Comparison of ENCODE assay signal across 8 cellular contexts in genomic region chr4:114386637-114387233, GRCh38.
A peak's percentile ranks its signal among the peaks of the same experiment; 100 is the strongest.
DNase-seq lines count a peak whose midpoint lies in the region; ATAC-seq, FAIRE-seq and TF ChIP-seq lines count a peak whose summit lies in the region.

No MANE protein-coding gene starts in this region.

- FAIRE-seq in frontal cortex (lab: Jason Lieb, UNC): peak; percentile 96

- peak; percentile 34 for TF ChIP-seq CTCF in HFF-Myc (IDR thresholded peaks at IDR 0.05; ENCODE audit: low read depth, low read length, missing control alignments)
- peak; percentile 56 to 69 (median 61) for TF ChIP-seq CTCF in tibial nerve (IDR thresholded peaks at IDR 0.05)

- peak; percentile 32 for DNase-seq in NCI-H1105 treated with DMSO at 0.1 percent for 48 hours (lab: John Stamatoyannopoulos, UW)
- no peak for DNase-seq in NCI-H1105 (lab: John Stamatoyannopoulos, UW)
- DNase-seq in HFF-Myc (ENCODE audit: extremely low read depth, low read depth): peak; percentile 25
- DNase-seq in SK-N-DZ (ENCODE audit: low spot score): peak; percentile 22
- peak; percentile 5 to 7 for DNase-seq in frontal cortex (ENCODE audit: low spot score in 2 of 2)
- peak in 1 of 2 donors; percentile 21 for DNase-seq in tibial nerve (ENCODE audit: low spot score in 2 of 2)
- no peak for DNase-seq in immature natural killer cell

- H3K4me3 ChIP-seq in HFF-Myc (replicated peaks; ENCODE audit: low read depth, low read length) (no peak overlapping the region), tibial nerve (no peak overlapping the region)

- H3K4me1 Mint-ChIP-seq in immature natural killer cell: no peaks in the 10 kb centered on the region

- no peak overlapping the region for H3K27ac Mint-ChIP-seq in immature natural killer cell

- H3K27me3 Mint-ChIP-seq in immature natural killer cell (ENCODE audit: low read depth in 3 of 3): peaks cover 0 to 1% (median 0%) of the 10 kb centered on the region in 3 donors

- H3K9me3 Mint-ChIP-seq in immature natural killer cell: no peaks in the 10 kb centered on the region

- no peaks in the 10 kb centered on the region for H3K36me3 ChIP-seq in tibial nerve

- WGBS in tibial nerve, 2 donors: 21 to 25% methylated on average over 5 of the region's 5 CpGs

- H3K27me3 ChIP-seq in tibial nerve: no peaks in the 10 kb centered on the region

- no peak overlapping the region for H3K27ac ChIP-seq in tibial nerve

- TF ChIP-seq EP300 in tibial nerve (IDR thresholded peaks at IDR 0.05): no peak

- no peak for ATAC-seq in HG02763 (IDR thresholded peaks at IDR 0.05; ENCODE audit: unreplicated experiment)

- H3K4me1 ChIP-seq in tibial nerve: peaks cover 0 to 13% (median 0%) of the 10 kb centered on the region in 4 donors

- H3K4me3 Mint-ChIP-seq in immature natural killer cell: no peak overlapping the region

- H3K36me3 Mint-ChIP-seq in immature natural killer cell: no peaks in the 10 kb centered on the region

- no peak for TF ChIP-seq POLR2A in tibial nerve (IDR thresholded peaks at IDR 0.05)

- H3K9me3 ChIP-seq in tibial nerve: no peaks in the 10 kb centered on the region

Comparison
In these comparisons a context has a peak if more than half of its experiments do, and no peak if none do; other contexts are left out.
1. DNase-seq: peak in NCI-H1105 treated with DMSO at 0.1 percent for 48 hours (single experiment), HFF-Myc (single experiment), SK-N-DZ (single experiment) and frontal cortex (2 of 2); none in NCI-H1105 (single experiment) and immature natural killer cell (0 of 3).